ENCODE assay signal across 11 cellular contexts in the genomic region with DNA sequence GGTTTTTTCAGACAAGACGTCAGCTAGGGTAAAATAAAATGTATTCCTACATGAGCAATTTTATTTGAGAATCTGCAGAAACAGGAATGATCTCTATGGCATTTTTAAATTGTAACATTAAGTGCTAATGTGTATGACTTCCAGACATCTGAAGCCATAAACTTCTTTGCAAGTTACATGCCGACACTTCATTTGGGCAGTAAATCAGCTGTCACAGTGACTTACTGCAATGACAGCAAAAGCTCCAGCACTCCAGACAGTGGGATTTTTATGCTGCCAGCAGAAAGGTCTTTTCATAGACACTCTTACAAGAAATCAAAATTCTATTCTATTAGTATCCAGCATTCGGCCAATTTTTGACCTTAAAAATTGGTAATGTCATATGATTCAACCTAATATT.
"Had no signal": no experiment of that assay in that cellular context is flagged by ENCODE, and none has a peak within 500 bp of the region (broad histone marks: within the 10 kb centered on the region; RNA-seq: fewer than 3 reads in every experiment).

No MANE protein-coding gene starts in this region.

- H3K9me3 ChIP-seq: esophagus muscularis mucosa, gastroesophageal sphincter, right lobe of liver, testis had no signal

- ATAC-seq: gastroesophageal sphincter had no signal

- H3K4me3 ChIP-seq: dorsolateral prefrontal cortex, esophagus muscularis mucosa, gastroesophageal sphincter, right lobe of liver, testis had no signal

- H3K27ac Mint-ChIP-seq: activated CD8-positive, alpha-beta T cell treated with anti-CD3 and anti-CD28 coated beads, Interleukin-2, amount 10 ng/mL, durations not matched to agents 7 days and 5 days; effector memory CD8-positive, alpha-beta T cell had no signal

- H3K27me3 Mint-ChIP-seq: activated naive CD4-positive, alpha-beta T cell treated with anti-CD3 and anti-CD28 coated beads, Interleukin-2, amount 50 U/mL, for 24 hours; brain; memory B cell had no signal

- H3K27me3 ChIP-seq: dorsolateral prefrontal cortex, esophagus muscularis mucosa, gastroesophageal sphincter, right lobe of liver, testis had no signal

- H3K4me3 Mint-ChIP-seq: activated CD8-positive, alpha-beta T cell treated with anti-CD3 and anti-CD28 coated beads, Interleukin-2, amount 10 ng/mL, durations not matched to agents 7 days and 5 days; activated naive CD4-positive, alpha-beta T cell treated with anti-CD3 and anti-CD28 coated beads, Interleukin-2, amount 50 U/mL, for 24 hours; activated T-helper 1 cell treated with anti-CD3 and anti-CD28 coated beads, Interleukin-12 subunit alpha, Interleukin-12 subunit beta, Interleukin-2, Interleukin-4 antibody, amounts not matched to agents 30 ng/mL and 10 ng/mL and 1 ng/mL, durations not matched to agents 14 hours and 24 hours and 36 hours; effector memory CD8-positive, alpha-beta T cell had no signal

- H3K36me3 ChIP-seq: right lobe of liver had no signal

- H3K27ac ChIP-seq: esophagus muscularis mucosa, gastroesophageal sphincter, right lobe of liver, testis had no signal

- H3K9me3 Mint-ChIP-seq: activated naive CD4-positive, alpha-beta T cell treated with anti-CD3 and anti-CD28 coated beads, Interleukin-2, amount 50 U/mL, for 24 hours; activated T-helper 1 cell treated with anti-CD3 and anti-CD28 coated beads, Interleukin-12 subunit alpha, Interleukin-12 subunit beta, Interleukin-2, Interleukin-4 antibody, amounts not matched to agents 30 ng/mL and 10 ng/mL and 1 ng/mL, durations not matched to agents 14 hours and 24 hours and 36 hours; effector memory CD8-positive, alpha-beta T cell had no signal

- H3K4me1 ChIP-seq: right lobe of liver had no signal
